15 cellular contexts compared by ENCODE assay signal in the genomic region with DNA sequence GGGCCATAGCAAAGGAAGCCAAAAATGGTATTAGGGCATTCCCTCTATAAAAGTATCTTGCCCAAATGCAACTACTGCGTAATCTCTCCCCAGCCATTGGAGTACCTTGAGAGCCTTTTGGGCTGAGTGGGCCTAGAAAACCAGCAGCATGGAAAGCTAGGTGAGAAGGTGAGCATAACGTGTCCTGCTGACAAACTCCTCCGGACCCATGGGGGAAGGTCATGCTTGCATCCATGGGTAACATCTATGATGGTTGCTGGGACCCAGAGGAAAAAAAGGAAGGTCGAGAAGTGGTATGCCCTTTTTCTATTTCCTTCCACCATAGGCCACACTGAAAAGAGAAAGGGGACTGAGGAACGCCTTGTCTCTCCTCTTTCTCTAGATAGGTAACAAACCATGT.
DNase-seq lines count a peak whose midpoint lies in the region; ATAC-seq and TF ChIP-seq lines count a peak whose summit lies in the region.
"Had no signal": no experiment of that assay in that cellular context is flagged by ENCODE, and none has a peak within 500 bp of the region (broad histone marks: within the 10 kb centered on the region; RNA-seq: fewer than 3 reads in every experiment).

No MANE protein-coding gene starts in this region.

- in situ Hi-C loops in ACHN (cut with HindIII; ENCODE audit: low pct_ligation_motif_present, low pct_unique_long_range_greater_than_20kb, low sequenced_read_pairs): no loop called here

- ATAC-seq in DND-41 (ENCODE audit: insufficient read depth, low read depth) (no peak), HG03571 (IDR thresholded peaks at IDR 0.05; ENCODE audit: unreplicated experiment) (no peak)
- ATAC-seq: left lobe of liver had no signal

- H2AFZ ChIP-seq in DND-41 (ENCODE audit: low read depth, low read length): no peak overlapping the region

- no peaks in the 10 kb centered on the region for H4K20me1 ChIP-seq in DND-41 (ENCODE audit: insufficient read depth, low read length)

- no peaks in the 10 kb centered on the region for H3K27me3 ChIP-seq in DND-41 (ENCODE audit: insufficient read depth, low read length, poor library complexity)

- H3K27ac ChIP-seq in DND-41 (ENCODE audit: low read length): no peak overlapping the region
- H3K27ac ChIP-seq: C4-2B, thoracic aorta had no signal

- H3K9me3 ChIP-seq in DND-41 (ENCODE audit: insufficient read depth, low read length, severe bottlenecking): peaks cover 43% of the 10 kb centered on the region

- H3K4me1 ChIP-seq in DND-41 (ENCODE audit: insufficient read depth, low read length): no peaks in the 10 kb centered on the region

- no peak overlapping the region for H3K4me2 ChIP-seq in DND-41 (ENCODE audit: insufficient read depth, low read length)

- no peaks in the 10 kb centered on the region for H3K79me2 ChIP-seq in DND-41 (ENCODE audit: insufficient read depth, low read length)

- H3K4me3 ChIP-seq in DND-41 (ENCODE audit: low read depth in 1 of 2, low read length in 2 of 2) (no peak overlapping the region), fibroblast of mammary gland (ENCODE audit: control insufficient read depth, low read depth, low read length) (no peak overlapping the region)
- H3K4me3 ChIP-seq: thoracic aorta had no signal

- DNase-seq in ACHN: peak; percentile 4
- DNase-seq in DND-41: peak; percentile 20
- DNase-seq in RPMI8226: peak; percentile 18
- peak; percentile 44 for DNase-seq in fibroblast of mammary gland (ENCODE audit: low read depth)
- no peak for DNase-seq in activated effector memory CD4-positive, alpha-beta T cell treated with Interleukin-2 at 50 U/mL for 16 hours
- DNase-seq in kidney tubule cell (ENCODE audit: low spot score): no peak
- no peak for DNase-seq in OCI-M2 (lab: John Stamatoyannopoulos, UW; ENCODE audit: unreplicated experiment)
- DNase-seq: activated CD4-positive, alpha-beta T cell treated with anti-CD3 and anti-CD28 coated beads, Interleukin-2, amount 10 ng/mL, durations not matched to agents 7 days and 5 days; activated naive CD4-positive, alpha-beta T cell treated with anti-CD3 and anti-CD28 coated beads, Interleukin-2, amount 10 ng/mL, durations not matched to agents 7 days and 5 days; NCI-H187 treated with DMSO at 0.1 percent for 48 hours; small intestine had no signal

- TF ChIP-seq CTCF in DND-41 (IDR thresholded peaks at IDR 0.05; ENCODE audit: borderline replicate concordance, extremely low read depth, low read length, poor library complexity, severe bottlenecking) (no peak), fibroblast of mammary gland (conservative IDR thresholded peaks at IDR 0.05; ENCODE audit: control insufficient read depth, insufficient read depth, low read depth, low read length) (no peak)

- no peaks in the 10 kb centered on the region for H3K36me3 ChIP-seq in DND-41 (ENCODE audit: insufficient read depth, low read length)
- H3K36me3 ChIP-seq: thoracic aorta had no signal

- H3K9ac ChIP-seq in DND-41 (ENCODE audit: low read depth, low read length): no peak overlapping the region

Comparison
In these comparisons a context has a peak if more than half of its experiments do, and no peak if none do; other contexts are left out.
1. DNase-seq: peak in ACHN (single experiment), DND-41 (single experiment), RPMI8226 (single experiment) and fibroblast of mammary gland (single experiment); none in activated effector memory CD4-positive, alpha-beta T cell treated with Interleukin-2 at 50 U/mL for 16 hours (single experiment), kidney tubule cell (single experiment) and OCI-M2 (single experiment).